32 cellular contexts compared by ENCODE assay signal in the genomic region with DNA sequence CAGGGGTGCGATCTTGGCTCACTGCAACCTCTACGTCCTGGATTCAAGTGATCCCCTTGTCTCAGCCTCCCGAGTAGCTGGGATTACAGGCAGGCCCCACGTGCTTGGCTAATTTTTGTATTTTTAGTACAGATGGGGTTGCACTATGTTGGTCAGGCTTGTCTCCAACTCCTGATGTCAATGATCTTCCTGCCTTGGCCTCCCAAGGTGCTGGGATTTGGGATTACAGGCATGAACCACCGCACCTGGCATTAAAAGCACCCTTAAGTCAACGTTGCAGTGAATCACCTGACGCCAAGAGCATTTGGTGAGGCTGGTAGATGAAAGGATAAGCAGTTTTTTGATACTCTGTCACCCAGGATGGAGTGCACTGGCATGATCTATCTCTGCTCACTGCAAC.
"Had no signal": no experiment of that assay in that cellular context is flagged by ENCODE, and none has a peak within 500 bp of the region (broad histone marks: within the 10 kb centered on the region; RNA-seq: fewer than 3 reads in every experiment).

No MANE protein-coding gene starts in this region.

- DNase-seq: activated B cell treated with CpG ODN at 0.5 μM for 24 hours; activated CD4-positive, alpha-beta memory T cell treated with anti-CD3 and anti-CD28 coated beads for 36 hours; activated CD4-positive, alpha-beta T cell treated with anti-CD3 and anti-CD28 coated beads for 4 hours; activated CD4-positive, alpha-beta T cell treated with anti-CD3 and anti-CD28 coated beads, Interleukin-2, amount 10 ng/mL, durations not matched to agents 24 days and 14 days; activated CD4-positive, alpha-beta T cell treated with anti-CD3 and anti-CD28 coated beads, Interleukin-2, amount 50 U/mL, for 1 hour; activated CD4-positive, alpha-beta T cell treated with anti-CD3 and anti-CD28 coated beads, Interleukin-2, amount 50 U/mL, for 4 hours; activated CD4-positive, CD25-positive, alpha-beta regulatory T cell treated with anti-CD3 and anti-CD28 coated beads, Interleukin-2, amount 50 U/mL, for 72 hours; activated CD8-positive, alpha-beta memory T cell treated with anti-CD3 and anti-CD28 coated beads, Interleukin-2, amount 50 U/mL, for 4 hours; activated CD8-positive, alpha-beta T cell treated with anti-CD3 and anti-CD28 coated beads for 36 hours; activated effector memory CD4-positive, alpha-beta T cell treated with anti-CD3 and anti-CD28 coated beads, Interleukin-2, amount 50 U/mL, for 16 hours; activated gamma-delta T cell treated with Interleukin-2 at 50 U/mL for 16 hours; activated naive CD4-positive, alpha-beta T cell; activated naive CD4-positive, alpha-beta T cell treated with anti-CD3 and anti-CD28 coated beads for 36 hours; activated naive CD4-positive, alpha-beta T cell treated with anti-CD3 and anti-CD28 coated beads, Interleukin-2, amount 50 U/mL, for 16 hours; activated naive CD8-positive, alpha-beta T cell treated with anti-CD3 and anti-CD28 coated beads for 36 hours; activated T-cell treated with anti-CD3 and anti-CD28 coated beads for 4 hours; activated T-cell treated with anti-CD3 and anti-CD28 coated beads, Interleukin-2, amount 50 U/mL, for 1 hour; activated T-cell treated with anti-CD3 and anti-CD28 coated beads, Interleukin-2, amount 50 U/mL, for 4 hours; activated T-cell treated with anti-CD3 and anti-CD28 coated beads, Interleukin-2, amount 50 U/mL, for 72 hours; amniotic stem cell; aorta; body of pancreas; brain microvascular endothelial cell; central memory CD4-positive, alpha-beta T cell; T-helper 1 cell; T-helper 2 cell; T-helper 9 cell had no signal

- H3K4me1 ChIP-seq: adrenal gland, body of pancreas, breast epithelium had no signal

- H3K36me3 ChIP-seq: adrenal gland, brain microvascular endothelial cell, breast epithelium had no signal

- H3K27me3 ChIP-seq: adrenal gland, body of pancreas, brain microvascular endothelial cell, breast epithelium had no signal

- H3K4me3 ChIP-seq: adrenal gland, body of pancreas, breast epithelium had no signal

- H3K27ac ChIP-seq: adrenal gland, body of pancreas, breast epithelium, VCaP had no signal

- H3K9me3 ChIP-seq: adrenal gland, body of pancreas, breast epithelium had no signal

- ATAC-seq: activated CD8-positive, alpha-beta T cell treated with anti-CD3 and anti-CD28 coated beads for 36 hours; activated naive CD4-positive, alpha-beta T cell treated with anti-CD3 and anti-CD28 coated beads, Interleukin-2, amount 50 U/mL, for 72 hours; activated T-cell treated with anti-CD3 and anti-CD28 coated beads, Interleukin-2, amount 50 U/mL, for 4 hours; activated T-cell treated with anti-CD3 and anti-CD28 coated beads, Interleukin-2, amount 50 U/mL, for 72 hours; activated T-helper 17 cell treated with anti-CD3 and anti-CD28 coated beads, Interleukin-2, amount 50 U/mL, for 72 hours; body of pancreas had no signal
